In the genomic region with DNA sequence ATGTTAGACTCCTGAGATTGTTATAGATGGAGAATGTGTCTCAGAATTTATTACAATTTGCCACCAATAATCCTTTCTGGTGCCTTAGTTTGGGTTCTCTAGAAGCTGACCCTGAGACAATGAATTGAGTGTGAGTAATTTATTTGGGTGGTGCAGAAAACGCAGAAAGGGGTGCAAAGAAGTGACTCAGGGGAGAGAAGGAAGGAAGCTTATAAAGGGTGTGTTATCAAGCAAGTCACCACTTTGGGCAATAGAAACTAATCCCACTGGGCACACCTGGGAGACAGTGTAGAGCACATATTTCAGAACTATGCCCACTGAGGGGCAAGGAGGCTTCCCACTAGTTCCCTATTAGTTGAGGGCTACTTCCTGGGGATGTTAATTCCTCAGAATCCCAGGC, we compare ENCODE assay signal across 29 cellular contexts.
"Had no signal": no experiment of that assay in that cellular context is flagged by ENCODE, and none has a peak within 500 bp of the region (broad histone marks: within the 10 kb centered on the region; RNA-seq: fewer than 3 reads in every experiment).

No MANE protein-coding gene starts in this region.

- FAIRE-seq: small intestine, urothelium cell line had no signal

- H3K4me1 Mint-ChIP-seq: natural killer cell; neural progenitor cell; stimulated activated effector memory CD8-positive, alpha-beta T cell treated with anti-CD3 and anti-CD28 coated beads, Interleukin-12 subunit alpha, Interleukin-12 subunit beta, amount 100 ng/mL, for 72 hours; stimulated activated naive B cell treated with anti-CD40 and anti-IgM and Interleukin-4, amounts not matched to agents 10 μg/mL and 1 μg/mL and 100 μg/mL, for 72 hours had no signal

- H3K27me3 ChIP-seq: neural progenitor cell, ovary, right lobe of liver, sigmoid colon, stomach, thyroid gland, tibial nerve, vagina had no signal

- H3K36me3 ChIP-seq: neural progenitor cell, ovary, right lobe of liver, sigmoid colon, stomach, thoracic aorta, thyroid gland, tibial nerve, upper lobe of left lung, vagina had no signal

- H3K9me3 ChIP-seq: ovary, psoas muscle, right lobe of liver, sigmoid colon, stomach, thoracic aorta, thyroid gland, tibial nerve, upper lobe of left lung, vagina had no signal

- H3K27ac ChIP-seq: neural progenitor cell, ovary, parathyroid adenoma, psoas muscle, right lobe of liver, sigmoid colon, stomach, thoracic aorta, thyroid gland, tibial nerve, upper lobe of left lung, vagina had no signal

- H3K36me3 Mint-ChIP-seq: natural killer cell; neural progenitor cell; stimulated activated effector memory CD8-positive, alpha-beta T cell treated with anti-CD3 and anti-CD28 coated beads, Interleukin-12 subunit alpha, Interleukin-12 subunit beta, amount 100 ng/mL, for 72 hours; stimulated activated naive B cell treated with anti-CD40 and anti-IgM and Interleukin-4, amounts not matched to agents 10 μg/mL and 1 μg/mL and 100 μg/mL, for 72 hours had no signal

- H3K27me3 Mint-ChIP-seq: progenitor cell of endocrine pancreas had no signal

- ATAC-seq: natural killer cell; psoas muscle; right cardiac atrium; right lobe of liver; stimulated activated effector memory CD8-positive, alpha-beta T cell treated with anti-CD3 and anti-CD28 coated beads, Interleukin-12 subunit alpha, Interleukin-12 subunit beta, amount 100 ng/mL, for 72 hours; stimulated activated naive B cell treated with anti-CD40 and anti-IgM and Interleukin-4, amounts not matched to agents 10 μg/mL and 1 μg/mL and 100 μg/mL, for 72 hours had no signal

- DNase-seq: natural killer cell; occipital lobe; ovary; posterior cingulate gyrus; psoas muscle; right cardiac atrium; right lobe of liver; sigmoid colon; small intestine; stimulated activated CD4-positive, alpha-beta T cell treated with anti-CD3 and anti-CD28 coated beads, Interleukin-15, amount 100 ng/mL, for 24 hours; stimulated activated CD4-positive, alpha-beta T cell treated with anti-CD3 and anti-CD28 coated beads, Interleukin-2, amount 100 ng/mL, for 24 hours; stimulated activated CD4-positive, alpha-beta T cell treated with anti-CD3 and anti-CD28 coated beads, Interleukin-2, amount 100 ng/mL, for 48 hours; stimulated activated CD4-positive, alpha-beta T cell treated with anti-CD3 and anti-CD28 coated beads, Interleukin-4, amount 100 ng/mL, for 24 hours; stimulated activated naive B cell treated with anti-CD40 and anti-IgM and Interleukin-4, amounts not matched to agents 10 μg/mL and 1 μg/mL and 100 μg/mL, for 72 hours; stimulated activated naive CD4-positive, alpha-beta T cell treated with Interleukin-2 at 50 U/mL for 16 hours; stomach; thyroid gland; trophoblast cell; upper lobe of left lung had no signal

- H3K4me1 ChIP-seq: neural progenitor cell, parathyroid adenoma, psoas muscle, right lobe of liver, sigmoid colon, stomach, thyroid gland, tibial nerve, upper lobe of left lung, vagina had no signal

- H3K4me3 ChIP-seq: neural progenitor cell, ovary, psoas muscle, right lobe of liver, sigmoid colon, stomach, thoracic aorta, thyroid gland, tibial nerve, upper lobe of left lung, vagina had no signal

- H3K27ac Mint-ChIP-seq: natural killer cell; nephron; neural progenitor cell; progenitor cell of endocrine pancreas; stimulated activated effector memory CD8-positive, alpha-beta T cell treated with anti-CD3 and anti-CD28 coated beads, Interleukin-12 subunit alpha, Interleukin-12 subunit beta, amount 100 ng/mL, for 72 hours; stimulated activated naive B cell treated with anti-CD40 and anti-IgM and Interleukin-4, amounts not matched to agents 10 μg/mL and 1 μg/mL and 100 μg/mL, for 72 hours; stimulated activated naive CD8-positive, alpha-beta T cell treated with anti-CD3 and anti-CD28 coated beads, Interleukin-15, Interleukin-2, amounts not matched to agents 100 ng/mL and 50 ng/mL, for 24 hours had no signal

- H3K9me3 Mint-ChIP-seq: natural killer cell; neural progenitor cell; stimulated activated effector memory CD8-positive, alpha-beta T cell treated with anti-CD3 and anti-CD28 coated beads, Interleukin-12 subunit alpha, Interleukin-12 subunit beta, amount 100 ng/mL, for 72 hours; stimulated activated naive B cell treated with anti-CD40 and anti-IgM and Interleukin-4, amounts not matched to agents 10 μg/mL and 1 μg/mL and 100 μg/mL, for 72 hours; stimulated activated naive CD8-positive, alpha-beta T cell treated with anti-CD3 and anti-CD28 coated beads, Interleukin-15, Interleukin-2, amounts not matched to agents 100 ng/mL and 50 ng/mL, for 24 hours had no signal

- H3K4me3 Mint-ChIP-seq: natural killer cell; nephron; neural progenitor cell; stimulated activated effector memory CD8-positive, alpha-beta T cell treated with anti-CD3 and anti-CD28 coated beads, Interleukin-12 subunit alpha, Interleukin-12 subunit beta, amount 100 ng/mL, for 72 hours; stimulated activated naive B cell treated with anti-CD40 and anti-IgM and Interleukin-4, amounts not matched to agents 10 μg/mL and 1 μg/mL and 100 μg/mL, for 72 hours; stimulated activated naive CD8-positive, alpha-beta T cell treated with anti-CD3 and anti-CD28 coated beads, Interleukin-15, Interleukin-2, amounts not matched to agents 100 ng/mL and 50 ng/mL, for 24 hours had no signal
